In the genomic region with DNA sequence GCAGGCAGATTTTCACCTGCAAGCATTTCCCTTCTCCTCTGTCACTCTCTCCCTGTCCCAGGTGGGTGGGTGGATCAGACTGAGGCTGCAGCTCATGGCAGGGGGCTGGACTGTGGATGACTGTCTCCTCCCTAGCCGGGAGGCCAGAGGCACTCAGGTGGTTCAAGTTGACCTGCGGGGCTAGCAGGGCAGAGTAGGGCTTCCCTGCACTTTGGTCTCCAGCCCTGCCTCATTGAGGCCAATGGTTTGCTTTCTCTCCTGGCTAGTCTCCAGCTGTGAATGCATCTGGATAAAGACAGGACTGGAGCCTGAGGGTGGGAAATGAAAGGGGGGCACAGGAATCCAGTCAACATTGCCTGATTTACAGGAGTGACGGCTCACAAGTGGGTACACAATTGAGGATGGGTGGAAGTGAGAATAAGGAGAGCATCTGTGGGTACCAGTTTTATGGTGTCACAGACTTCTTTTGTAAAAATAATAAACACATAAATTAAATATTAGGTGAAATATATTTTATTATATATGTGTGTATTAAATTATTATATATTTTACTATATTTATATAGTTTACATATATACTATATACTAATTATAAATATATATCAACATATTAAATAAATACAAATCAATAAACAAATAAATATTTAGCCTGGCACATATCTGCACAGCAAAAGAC, we compare ENCODE assay signal across 1 cellular context.
TF ChIP-seq lines count a peak whose summit lies in the region.

No MANE protein-coding gene starts in this region.

TF ChIP-seq in HepG2, 621 proteins besides CTCF, POLR2A, EP300 and RAD21 (continued from another document and continues in another):
- TF ChIP-seq KIAA2018 (CRISPR knock-in tag; IDR thresholded peaks at IDR 0.05; ENCODE audit: borderline replicate concordance) = no peak
- TF ChIP-seq, protein P1, sequence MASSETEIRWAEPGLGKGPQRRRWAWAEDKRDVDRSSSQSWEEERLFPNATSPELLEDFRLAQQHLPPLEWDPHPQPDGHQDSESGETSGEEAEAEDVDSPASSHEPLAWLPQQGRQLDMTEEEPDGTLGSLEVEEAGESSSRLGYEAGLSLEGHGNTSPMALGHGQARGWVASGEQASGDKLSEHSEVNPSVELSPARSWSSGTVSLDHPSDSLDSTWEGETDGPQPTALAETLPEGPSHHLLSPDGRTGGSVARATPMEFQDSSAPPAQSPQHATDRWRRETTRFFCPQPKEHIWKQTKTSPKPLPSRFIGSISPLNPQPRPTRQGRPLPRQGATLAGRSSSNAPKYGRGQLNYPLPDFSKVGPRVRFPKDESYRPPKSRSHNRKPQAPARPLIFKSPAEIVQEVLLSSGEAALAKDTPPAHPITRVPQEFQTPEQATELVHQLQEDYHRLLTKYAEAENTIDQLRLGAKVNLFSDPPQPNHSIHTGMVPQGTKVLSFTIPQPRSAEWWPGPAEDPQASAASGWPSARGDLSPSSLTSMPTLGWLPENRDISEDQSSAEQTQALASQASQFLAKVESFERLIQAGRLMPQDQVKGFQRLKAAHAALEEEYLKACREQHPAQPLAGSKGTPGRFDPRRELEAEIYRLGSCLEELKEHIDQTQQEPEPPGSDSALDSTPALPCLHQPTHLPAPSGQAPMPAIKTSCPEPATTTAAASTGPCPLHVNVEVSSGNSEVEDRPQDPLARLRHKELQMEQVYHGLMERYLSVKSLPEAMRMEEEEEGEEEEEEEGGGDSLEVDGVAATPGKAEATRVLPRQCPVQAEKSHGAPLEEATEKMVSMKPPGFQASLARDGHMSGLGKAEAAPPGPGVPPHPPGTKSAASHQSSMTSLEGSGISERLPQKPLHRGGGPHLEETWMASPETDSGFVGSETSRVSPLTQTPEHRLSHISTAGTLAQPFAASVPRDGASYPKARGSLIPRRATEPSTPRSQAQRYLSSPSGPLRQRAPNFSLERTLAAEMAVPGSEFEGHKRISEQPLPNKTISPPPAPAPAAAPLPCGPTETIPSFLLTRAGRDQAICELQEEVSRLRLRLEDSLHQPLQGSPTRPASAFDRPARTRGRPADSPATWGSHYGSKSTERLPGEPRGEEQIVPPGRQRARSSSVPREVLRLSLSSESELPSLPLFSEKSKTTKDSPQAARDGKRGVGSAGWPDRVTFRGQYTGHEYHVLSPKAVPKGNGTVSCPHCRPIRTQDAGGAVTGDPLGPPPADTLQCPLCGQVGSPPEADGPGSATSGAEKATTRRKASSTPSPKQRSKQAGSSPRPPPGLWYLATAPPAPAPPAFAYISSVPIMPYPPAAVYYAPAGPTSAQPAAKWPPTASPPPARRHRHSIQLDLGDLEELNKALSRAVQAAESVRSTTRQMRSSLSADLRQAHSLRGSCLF (CRISPR knock-in tag; IDR thresholded peaks at IDR 0.05; ENCODE audit: borderline replicate concordance) = no peak
- TF ChIP-seq ZNF800 (CRISPR knock-in tag; IDR thresholded peaks at IDR 0.05) = no peak
- no peak for TF ChIP-seq YEATS2 (CRISPR knock-in tag; IDR thresholded peaks at IDR 0.05; ENCODE audit: borderline replicate concordance)
- TF ChIP-seq ZNF280B (CRISPR knock-in tag; IDR thresholded peaks at IDR 0.05; ENCODE audit: borderline replicate concordance) = no peak
- peak; percentile 17; the same call in 1 of the 2 replicates for TF ChIP-seq ARID4A (CRISPR knock-in tag; IDR thresholded peaks at IDR 0.05; ENCODE audit: borderline replicate concordance)
- no peak for TF ChIP-seq CBX1 (IDR thresholded peaks at IDR 0.05; ENCODE audit: low read depth)
- TF ChIP-seq MYNN (CRISPR knock-in tag; IDR thresholded peaks at IDR 0.05; ENCODE audit: low read depth) = no peak
- no peak for TF ChIP-seq MAFK (conservative IDR thresholded peaks at IDR 0.05 in 1 of 2, IDR thresholded peaks at IDR 0.05 in 1 of 2; ENCODE audit: low read length in 2 of 2)
- TF ChIP-seq RXRB (CRISPR knock-in tag; IDR thresholded peaks at IDR 0.05; ENCODE audit: borderline replicate concordance) = peak; percentile 49; the same call in 1 of the 2 replicates
- TF ChIP-seq ETV5 (CRISPR knock-in tag; IDR thresholded peaks at IDR 0.05; ENCODE audit: borderline replicate concordance) = peak; percentile 38; the same call in 1 of the 2 replicates
- no peak for TF ChIP-seq SCMH1 (CRISPR knock-in tag; IDR thresholded peaks at IDR 0.05; ENCODE audit: borderline replicate concordance)
- TF ChIP-seq YEATS4 (CRISPR knock-in tag; IDR thresholded peaks at IDR 0.05; ENCODE audit: borderline replicate concordance) = no peak
- TF ChIP-seq HDAC1 (CRISPR knock-in tag; IDR thresholded peaks at IDR 0.05) = peak; percentile 60
- TF ChIP-seq ATF7-NPFF (CRISPR knock-in tag; IDR thresholded peaks at IDR 0.05; ENCODE audit: low read depth) = no peak
- no peak for TF ChIP-seq GFI1 (CRISPR knock-in tag; IDR thresholded peaks at IDR 0.05; ENCODE audit: borderline replicate concordance)
- no peak for TF ChIP-seq PAF1 (CRISPR knock-in tag; IDR thresholded peaks at IDR 0.05)
- TF ChIP-seq ZNF670 (CRISPR knock-in tag; IDR thresholded peaks at IDR 0.05; ENCODE audit: borderline replicate concordance) = no peak
- TF ChIP-seq ZNF296 (CRISPR knock-in tag; conservative IDR thresholded peaks at IDR 0.05) = no peak
- TF ChIP-seq PHF5A (CRISPR knock-in tag; IDR thresholded peaks at IDR 0.05; ENCODE audit: low read depth, unreplicated experiment) = no peak
- no peak for TF ChIP-seq CBX5 (CRISPR knock-in tag; IDR thresholded peaks at IDR 0.05; ENCODE audit: borderline replicate concordance)
- TF ChIP-seq ZNF547 (CRISPR knock-in tag; IDR thresholded peaks at IDR 0.05) = no peak
- TF ChIP-seq HNRNPUL1 (IDR thresholded peaks at IDR 0.05; ENCODE audit: low read depth, low read length) = no peak
- TF ChIP-seq ZNF484 (CRISPR knock-in tag; IDR thresholded peaks at IDR 0.05; ENCODE audit: borderline replicate concordance, low read depth) = no peak
- 0 out of 2 replicates have a peak, but pooled peaks have one; percentile 24 for TF ChIP-seq ZKSCAN1 (IDR thresholded peaks at IDR 0.05; ENCODE audit: low read length)
- no peak for TF ChIP-seq KDM1A (CRISPR knock-in tag; IDR thresholded peaks at IDR 0.05)
- TF ChIP-seq IRX3 (CRISPR knock-in tag; IDR thresholded peaks at IDR 0.05; ENCODE audit: borderline replicate concordance, low read depth) = no peak
- TF ChIP-seq ZNF501 (CRISPR knock-in tag; IDR thresholded peaks at IDR 0.05) = no peak
- no peak for TF ChIP-seq CEBPG (CRISPR knock-in tag; IDR thresholded peaks at IDR 0.05)
- no peak for TF ChIP-seq THYN1 (CRISPR knock-in tag; IDR thresholded peaks at IDR 0.05; ENCODE audit: borderline replicate concordance, low read depth)
- no peak for TF ChIP-seq SMARCE1 (IDR thresholded peaks at IDR 0.05; ENCODE audit: borderline replicate concordance)
- no peak for TF ChIP-seq ZNF253 (CRISPR knock-in tag; IDR thresholded peaks at IDR 0.05; ENCODE audit: borderline replicate concordance)
- no peak for TF ChIP-seq ZNF567 (CRISPR knock-in tag; IDR thresholded peaks at IDR 0.05; ENCODE audit: borderline replicate concordance)
